Comparison of ENCODE assay signal across 10 cellular contexts in the genomic region with DNA sequence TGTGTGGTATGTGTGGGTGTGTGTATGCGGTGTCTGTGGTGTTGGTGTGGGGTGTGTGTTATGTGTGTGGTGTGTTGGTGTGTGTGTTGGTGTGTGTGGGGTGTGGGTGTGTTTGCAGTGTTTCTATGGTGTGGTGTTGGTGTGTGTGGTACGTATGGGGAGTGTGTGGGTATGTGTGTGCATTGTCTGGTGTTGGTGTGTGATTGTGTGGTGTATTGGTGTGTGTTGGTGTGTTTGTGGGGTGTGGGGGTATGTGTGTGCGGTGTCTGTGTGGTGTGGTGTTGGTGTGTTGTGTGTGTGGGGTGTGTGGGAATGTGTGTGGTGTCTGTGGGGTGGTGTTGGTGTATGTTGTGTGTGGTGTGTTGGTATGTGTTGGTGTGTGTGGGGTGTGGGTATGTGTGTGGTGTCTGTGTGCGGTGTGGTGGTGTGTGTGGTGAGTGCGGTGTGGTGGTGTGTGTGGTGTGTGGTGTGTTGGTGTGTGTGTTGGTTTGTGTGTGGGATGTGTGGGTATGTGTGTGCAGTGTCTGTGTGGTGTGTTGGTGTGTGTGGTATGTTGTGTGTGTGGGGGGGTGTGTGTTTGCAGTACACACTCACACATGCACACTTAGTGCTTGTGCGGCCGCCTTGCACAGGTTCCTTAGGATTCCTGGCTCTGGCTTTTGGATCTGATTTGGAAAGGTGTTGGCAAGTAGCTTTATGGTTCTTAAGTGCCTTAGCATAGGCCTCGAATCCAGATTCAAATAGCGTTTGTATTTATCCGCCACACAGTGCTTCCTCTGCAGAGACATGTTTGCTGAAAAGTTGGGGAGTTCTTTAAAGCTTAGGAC. TPM values are rescaled to one million over a fixed set of nuclear protein-coding genes. Genes with fewer than 3 reads are reported as not detected.
DNase-seq lines count a peak whose midpoint lies in the region; ATAC-seq and TF ChIP-seq lines count a peak whose summit lies in the region.
"Had no signal": no experiment of that assay in that cellular context is flagged by ENCODE, and none has a peak within 500 bp of the region (broad histone marks: within the 10 kb centered on the region; RNA-seq: fewer than 3 reads in every experiment).

No MANE protein-coding gene starts in this region.

- in situ Hi-C loops in gastrocnemius medialis (cut with MboI; ENCODE audit: low sequenced_read_pairs in 4 of 4) = no loop called here

- DNase-seq in DMS79 treated with DMSO at 0.1 percent for 48 hours (lab: John Stamatoyannopoulos, UW) (peak; percentile 11), DMS79 (lab: John Stamatoyannopoulos, UW) (no peak), NCI-H69 (lab: John Stamatoyannopoulos, UW) (peak; percentile 55), erythroblast (lab: John Stamatoyannopoulos, UW) (peak; percentile 67 to 81), gastrocnemius medialis (peak in 1 of 2 donors; percentile 25), UCSD-AML1 (lab: John Stamatoyannopoulos, UW; ENCODE audit: unreplicated experiment) (no peak)
- no peak for DNase-seq in stimulated activated CD8-positive, alpha-beta memory T cell treated with anti-CD3 and anti-CD28 coated beads, Interleukin-4, amount 100 ng/mL, for 48 hours
- DNase-seq: naive B cell, T-helper 1 cell had no signal

- no peak for ATAC-seq in gastrocnemius medialis
- ATAC-seq in activated CD4-positive, CD25-positive, alpha-beta regulatory T cell treated with anti-CD3 and anti-CD28 coated beads, Interleukin-2, amount 50 U/mL, for 24 hours = no peak

- no peaks in the 10 kb centered on the region for H3K9me3 ChIP-seq in gastrocnemius medialis

- TF ChIP-seq CTCF in gastrocnemius medialis (IDR thresholded peaks at IDR 0.05 in 4 of 5, conservative IDR thresholded peaks at IDR 0.05 in 1 of 5) = no peak

- peak overlapping the region; percentile 90 to 97 (median 94) for H3K27ac ChIP-seq in gastrocnemius medialis

- H3K4me3 ChIP-seq in gastrocnemius medialis = no peak overlapping the region

- TF ChIP-seq POLR2A in erythroblast (IDR thresholded peaks at IDR 0.05; ENCODE audit: low read length) (no peak), gastrocnemius medialis (IDR thresholded peaks at IDR 0.05) (no peak)

- H3K27me3 ChIP-seq in gastrocnemius medialis = no peaks in the 10 kb centered on the region

- H3K4me1 ChIP-seq in gastrocnemius medialis = peaks cover 90 to 100% of the 10 kb centered on the region in 2 donors

- intact Hi-C loops in gastrocnemius medialis (cut with DNase I; ENCODE audit: low total_unique reads) = loop anchor here (5.0 kb wide), 1 partner anchor 1333 kb away; no protein-coding TSS in a partner anchor

- H3K36me3 ChIP-seq in gastrocnemius medialis = no peaks in the 10 kb centered on the region

RNA-seq across cellular contexts. Expression of gene MLXIP, which starts 16.4 kb away (rescaled TPM):
- total RNA-seq in gastrocnemius medialis = 10 to 100 TPM; 36.6 to 89.4 (median 79.7) TPM

Comparison
In these comparisons a context has a peak if more than half of its experiments do, and no peak if none do; other contexts are left out.
1. DNase-seq: peak in DMS79 treated with DMSO at 0.1 percent for 48 hours (single experiment), NCI-H69 (single experiment) and erythroblast (2 of 2); none in DMS79 (single experiment), UCSD-AML1 (single experiment) and stimulated activated CD8-positive, alpha-beta memory T cell treated with anti-CD3 and anti-CD28 coated beads, Interleukin-4, amount 100 ng/mL, for 48 hours (single experiment).